In genomic region chrX:150052226-150052625, GRCh38 we compare ENCODE assay signal across 28 cellular contexts.
"Had no signal": no experiment of that assay in that cellular context is flagged by ENCODE, and none has a peak within 500 bp of the region (broad histone marks: within the 10 kb centered on the region; RNA-seq: fewer than 3 reads in every experiment).

No MANE protein-coding gene starts in this region.

- H3K27me3 Mint-ChIP-seq: brain had no signal

- H3K27me3 ChIP-seq: ascending aorta, colonic mucosa, gastrocnemius medialis, heart left ventricle had no signal

- H3K4me3 ChIP-seq: ascending aorta, colonic mucosa, gastrocnemius medialis, heart left ventricle had no signal

- H3K27ac Mint-ChIP-seq: activated CD4-positive, alpha-beta memory T cell treated with anti-CD3 and anti-CD28 coated beads, Interleukin-2, amount 10 ng/mL, durations not matched to agents 7 days and 5 days; activated CD4-positive, alpha-beta T cell treated with anti-CD3 and anti-CD28 coated beads for 36 hours; activated CD4-positive, alpha-beta T cell treated with anti-CD3 and anti-CD28 coated beads, Interleukin-2, amount 10 ng/mL, durations not matched to agents 24 days and 14 days; activated naive CD4-positive, alpha-beta T cell treated with anti-CD3 and anti-CD28 coated beads, Interleukin-2, amount 10 ng/mL, durations not matched to agents 7 days and 5 days; activated naive CD4-positive, alpha-beta T cell treated with anti-CD3 and anti-CD28 coated beads, Interleukin-2, amount 50 U/mL, for 72 hours; activated naive CD8-positive, alpha-beta T cell treated with anti-CD3 and anti-CD28 coated beads, Interleukin-2, amount 10 ng/mL, durations not matched to agents 7 days and 5 days; activated T-cell treated with anti-CD3 and anti-CD28 coated beads, Interleukin-2, amount 50 U/mL, for 24 hours; activated T-cell treated with anti-CD3 and anti-CD28 coated beads, Interleukin-2, amount 50 U/mL, for 72 hours; brain had no signal

- H3K9me3 ChIP-seq: ascending aorta, colonic mucosa, gastrocnemius medialis, heart left ventricle had no signal

- H3K4me1 Mint-ChIP-seq: activated CD4-positive, alpha-beta memory T cell treated with anti-CD3 and anti-CD28 coated beads, Interleukin-2, amount 10 ng/mL, durations not matched to agents 7 days and 5 days; activated CD4-positive, alpha-beta T cell treated with anti-CD3 and anti-CD28 coated beads for 36 hours; activated CD4-positive, alpha-beta T cell treated with anti-CD3 and anti-CD28 coated beads, Interleukin-2, amount 10 ng/mL, durations not matched to agents 24 days and 14 days; activated naive CD4-positive, alpha-beta T cell treated with anti-CD3 and anti-CD28 coated beads, Interleukin-2, amount 10 ng/mL, durations not matched to agents 7 days and 5 days; activated naive CD8-positive, alpha-beta T cell treated with anti-CD3 and anti-CD28 coated beads, Interleukin-2, amount 10 ng/mL, durations not matched to agents 7 days and 5 days; brain had no signal

- H3K4me3 Mint-ChIP-seq: activated CD4-positive, alpha-beta memory T cell treated with anti-CD3 and anti-CD28 coated beads, Interleukin-2, amount 10 ng/mL, durations not matched to agents 7 days and 5 days; activated CD4-positive, alpha-beta T cell treated with anti-CD3 and anti-CD28 coated beads for 36 hours; activated CD4-positive, alpha-beta T cell treated with anti-CD3 and anti-CD28 coated beads, Interleukin-2, amount 10 ng/mL, durations not matched to agents 24 days and 14 days; activated naive CD4-positive, alpha-beta T cell treated with anti-CD3 and anti-CD28 coated beads, Interleukin-2, amount 10 ng/mL, durations not matched to agents 7 days and 5 days; activated naive CD8-positive, alpha-beta T cell treated with anti-CD3 and anti-CD28 coated beads, Interleukin-2, amount 10 ng/mL, durations not matched to agents 7 days and 5 days; activated T-cell treated with anti-CD3 and anti-CD28 coated beads, Interleukin-2, amount 50 U/mL, for 24 hours; activated T-cell treated with anti-CD3 and anti-CD28 coated beads, Interleukin-2, amount 50 U/mL, for 72 hours; brain had no signal

- DNase-seq: activated CD4-positive, alpha-beta memory T cell treated with anti-CD3 and anti-CD28 coated beads, Interleukin-2, amount 10 ng/mL, durations not matched to agents 7 days and 5 days; activated CD4-positive, alpha-beta T cell treated with anti-CD3 and anti-CD28 coated beads for 36 hours; activated CD4-positive, alpha-beta T cell treated with anti-CD3 and anti-CD28 coated beads, Interleukin-2, amount 10 ng/mL, durations not matched to agents 24 days and 14 days; activated CD4-positive, alpha-beta T cell treated with anti-CD3 and anti-CD28 coated beads, Interleukin-2, amount 50 U/mL, for 4 hours; activated CD4-positive, CD25-positive, alpha-beta regulatory T cell; activated CD4-positive, CD25-positive, alpha-beta regulatory T cell treated with anti-CD3 and anti-CD28 coated beads, Interleukin-2, amount 50 U/mL, for 72 hours; activated CD8-positive, alpha-beta memory T cell treated with anti-CD3 and anti-CD28 coated beads, Interleukin-2, amount 50 U/mL, for 48 hours; activated gamma-delta T cell; activated naive CD4-positive, alpha-beta T cell; activated naive CD4-positive, alpha-beta T cell treated with anti-CD3 and anti-CD28 coated beads, Interleukin-2, amount 10 ng/mL, durations not matched to agents 7 days and 5 days; activated naive CD8-positive, alpha-beta T cell treated with anti-CD3 and anti-CD28 coated beads, Interleukin-2, amount 10 ng/mL, durations not matched to agents 7 days and 5 days; activated T-cell treated with anti-CD3 and anti-CD28 coated beads for 4 hours; activated T-cell treated with anti-CD3 and anti-CD28 coated beads, Interleukin-2, amount 50 U/mL, for 24 hours; activated T-cell treated with anti-CD3 and anti-CD28 coated beads, Interleukin-2, amount 50 U/mL, for 72 hours; caudate nucleus; cerebellar nuclear complex; colonic mucosa; effector CD8-positive, alpha-beta T cell; foreskin fibroblast; gastrocnemius medialis; glutamatergic neuron; heart left ventricle; T-helper 2 cell had no signal

- FAIRE-seq: endometrium had no signal

- ATAC-seq: activated CD4-positive, alpha-beta T cell treated with anti-CD3 and anti-CD28 coated beads for 36 hours; activated naive CD4-positive, alpha-beta T cell treated with anti-CD3 and anti-CD28 coated beads, Interleukin-2, amount 50 U/mL, for 72 hours; activated T-cell treated with anti-CD3 and anti-CD28 coated beads, Interleukin-2, amount 50 U/mL, for 72 hours; esophagus mucosa; gastrocnemius medialis; heart left ventricle had no signal

- H3K36me3 Mint-ChIP-seq: activated naive CD4-positive, alpha-beta T cell treated with anti-CD3 and anti-CD28 coated beads, Interleukin-2, amount 10 ng/mL, durations not matched to agents 7 days and 5 days; activated naive CD4-positive, alpha-beta T cell treated with anti-CD3 and anti-CD28 coated beads, Interleukin-2, amount 50 U/mL, for 72 hours; activated naive CD8-positive, alpha-beta T cell treated with anti-CD3 and anti-CD28 coated beads, Interleukin-2, amount 10 ng/mL, durations not matched to agents 7 days and 5 days; brain had no signal

- H3K27ac ChIP-seq: ascending aorta, colonic mucosa, gastrocnemius medialis, heart left ventricle had no signal

- H3K36me3 ChIP-seq: ascending aorta, colonic mucosa, gastrocnemius medialis, heart left ventricle had no signal

- H3K9me3 Mint-ChIP-seq: activated CD4-positive, alpha-beta memory T cell treated with anti-CD3 and anti-CD28 coated beads, Interleukin-2, amount 10 ng/mL, durations not matched to agents 7 days and 5 days; activated CD4-positive, alpha-beta T cell treated with anti-CD3 and anti-CD28 coated beads, Interleukin-2, amount 10 ng/mL, durations not matched to agents 24 days and 14 days; activated naive CD4-positive, alpha-beta T cell treated with anti-CD3 and anti-CD28 coated beads, Interleukin-2, amount 10 ng/mL, durations not matched to agents 7 days and 5 days; activated naive CD4-positive, alpha-beta T cell treated with anti-CD3 and anti-CD28 coated beads, Interleukin-2, amount 50 U/mL, for 72 hours; activated naive CD8-positive, alpha-beta T cell treated with anti-CD3 and anti-CD28 coated beads, Interleukin-2, amount 10 ng/mL, durations not matched to agents 7 days and 5 days; activated T-cell treated with anti-CD3 and anti-CD28 coated beads, Interleukin-2, amount 50 U/mL, for 24 hours; activated T-cell treated with anti-CD3 and anti-CD28 coated beads, Interleukin-2, amount 50 U/mL, for 72 hours; brain had no signal

- H3K4me1 ChIP-seq: ascending aorta, colonic mucosa, gastrocnemius medialis, heart left ventricle had no signal
